Comparison of ENCODE assay signal across 1 cellular context in the genomic region with DNA sequence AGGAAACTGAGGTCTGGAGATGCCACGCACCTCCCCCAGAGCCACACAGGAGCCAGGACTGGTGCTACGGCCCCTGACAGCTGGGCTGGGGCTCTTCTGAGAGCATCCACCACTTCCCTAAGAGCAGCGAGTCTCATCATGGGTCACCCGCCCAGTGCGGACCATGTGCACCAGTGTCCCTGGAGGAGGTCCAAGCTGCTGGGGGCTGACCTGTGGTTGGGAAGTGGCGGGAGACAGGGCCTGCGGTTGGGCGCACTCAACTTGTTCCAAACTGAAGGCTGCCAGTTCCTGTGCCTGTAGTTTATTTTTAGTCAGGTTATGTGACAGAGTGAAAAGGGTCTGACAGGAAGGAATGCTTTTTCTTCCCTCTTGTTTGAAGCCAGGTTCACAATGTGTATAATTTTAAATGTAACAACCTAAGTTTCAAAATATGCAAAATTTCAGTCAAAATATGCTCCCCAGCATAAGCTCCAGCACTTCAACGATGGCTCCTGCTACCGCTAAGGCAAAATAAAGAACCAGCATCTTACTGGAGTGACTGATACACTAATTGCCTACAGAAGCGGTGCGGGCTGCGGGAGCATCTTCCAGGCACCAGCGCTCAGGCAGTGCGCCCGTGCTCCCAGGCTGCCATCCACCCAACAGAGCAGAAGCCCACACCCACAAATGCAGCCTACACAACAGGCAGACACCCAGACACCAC.
TF ChIP-seq lines count a peak whose summit lies in the region.

No MANE protein-coding gene starts in this region.

TF ChIP-seq in H1, 55 proteins besides CTCF, POLR2A, EP300 and RAD21 (continued from another document):
- TF ChIP-seq, protein P1, sequence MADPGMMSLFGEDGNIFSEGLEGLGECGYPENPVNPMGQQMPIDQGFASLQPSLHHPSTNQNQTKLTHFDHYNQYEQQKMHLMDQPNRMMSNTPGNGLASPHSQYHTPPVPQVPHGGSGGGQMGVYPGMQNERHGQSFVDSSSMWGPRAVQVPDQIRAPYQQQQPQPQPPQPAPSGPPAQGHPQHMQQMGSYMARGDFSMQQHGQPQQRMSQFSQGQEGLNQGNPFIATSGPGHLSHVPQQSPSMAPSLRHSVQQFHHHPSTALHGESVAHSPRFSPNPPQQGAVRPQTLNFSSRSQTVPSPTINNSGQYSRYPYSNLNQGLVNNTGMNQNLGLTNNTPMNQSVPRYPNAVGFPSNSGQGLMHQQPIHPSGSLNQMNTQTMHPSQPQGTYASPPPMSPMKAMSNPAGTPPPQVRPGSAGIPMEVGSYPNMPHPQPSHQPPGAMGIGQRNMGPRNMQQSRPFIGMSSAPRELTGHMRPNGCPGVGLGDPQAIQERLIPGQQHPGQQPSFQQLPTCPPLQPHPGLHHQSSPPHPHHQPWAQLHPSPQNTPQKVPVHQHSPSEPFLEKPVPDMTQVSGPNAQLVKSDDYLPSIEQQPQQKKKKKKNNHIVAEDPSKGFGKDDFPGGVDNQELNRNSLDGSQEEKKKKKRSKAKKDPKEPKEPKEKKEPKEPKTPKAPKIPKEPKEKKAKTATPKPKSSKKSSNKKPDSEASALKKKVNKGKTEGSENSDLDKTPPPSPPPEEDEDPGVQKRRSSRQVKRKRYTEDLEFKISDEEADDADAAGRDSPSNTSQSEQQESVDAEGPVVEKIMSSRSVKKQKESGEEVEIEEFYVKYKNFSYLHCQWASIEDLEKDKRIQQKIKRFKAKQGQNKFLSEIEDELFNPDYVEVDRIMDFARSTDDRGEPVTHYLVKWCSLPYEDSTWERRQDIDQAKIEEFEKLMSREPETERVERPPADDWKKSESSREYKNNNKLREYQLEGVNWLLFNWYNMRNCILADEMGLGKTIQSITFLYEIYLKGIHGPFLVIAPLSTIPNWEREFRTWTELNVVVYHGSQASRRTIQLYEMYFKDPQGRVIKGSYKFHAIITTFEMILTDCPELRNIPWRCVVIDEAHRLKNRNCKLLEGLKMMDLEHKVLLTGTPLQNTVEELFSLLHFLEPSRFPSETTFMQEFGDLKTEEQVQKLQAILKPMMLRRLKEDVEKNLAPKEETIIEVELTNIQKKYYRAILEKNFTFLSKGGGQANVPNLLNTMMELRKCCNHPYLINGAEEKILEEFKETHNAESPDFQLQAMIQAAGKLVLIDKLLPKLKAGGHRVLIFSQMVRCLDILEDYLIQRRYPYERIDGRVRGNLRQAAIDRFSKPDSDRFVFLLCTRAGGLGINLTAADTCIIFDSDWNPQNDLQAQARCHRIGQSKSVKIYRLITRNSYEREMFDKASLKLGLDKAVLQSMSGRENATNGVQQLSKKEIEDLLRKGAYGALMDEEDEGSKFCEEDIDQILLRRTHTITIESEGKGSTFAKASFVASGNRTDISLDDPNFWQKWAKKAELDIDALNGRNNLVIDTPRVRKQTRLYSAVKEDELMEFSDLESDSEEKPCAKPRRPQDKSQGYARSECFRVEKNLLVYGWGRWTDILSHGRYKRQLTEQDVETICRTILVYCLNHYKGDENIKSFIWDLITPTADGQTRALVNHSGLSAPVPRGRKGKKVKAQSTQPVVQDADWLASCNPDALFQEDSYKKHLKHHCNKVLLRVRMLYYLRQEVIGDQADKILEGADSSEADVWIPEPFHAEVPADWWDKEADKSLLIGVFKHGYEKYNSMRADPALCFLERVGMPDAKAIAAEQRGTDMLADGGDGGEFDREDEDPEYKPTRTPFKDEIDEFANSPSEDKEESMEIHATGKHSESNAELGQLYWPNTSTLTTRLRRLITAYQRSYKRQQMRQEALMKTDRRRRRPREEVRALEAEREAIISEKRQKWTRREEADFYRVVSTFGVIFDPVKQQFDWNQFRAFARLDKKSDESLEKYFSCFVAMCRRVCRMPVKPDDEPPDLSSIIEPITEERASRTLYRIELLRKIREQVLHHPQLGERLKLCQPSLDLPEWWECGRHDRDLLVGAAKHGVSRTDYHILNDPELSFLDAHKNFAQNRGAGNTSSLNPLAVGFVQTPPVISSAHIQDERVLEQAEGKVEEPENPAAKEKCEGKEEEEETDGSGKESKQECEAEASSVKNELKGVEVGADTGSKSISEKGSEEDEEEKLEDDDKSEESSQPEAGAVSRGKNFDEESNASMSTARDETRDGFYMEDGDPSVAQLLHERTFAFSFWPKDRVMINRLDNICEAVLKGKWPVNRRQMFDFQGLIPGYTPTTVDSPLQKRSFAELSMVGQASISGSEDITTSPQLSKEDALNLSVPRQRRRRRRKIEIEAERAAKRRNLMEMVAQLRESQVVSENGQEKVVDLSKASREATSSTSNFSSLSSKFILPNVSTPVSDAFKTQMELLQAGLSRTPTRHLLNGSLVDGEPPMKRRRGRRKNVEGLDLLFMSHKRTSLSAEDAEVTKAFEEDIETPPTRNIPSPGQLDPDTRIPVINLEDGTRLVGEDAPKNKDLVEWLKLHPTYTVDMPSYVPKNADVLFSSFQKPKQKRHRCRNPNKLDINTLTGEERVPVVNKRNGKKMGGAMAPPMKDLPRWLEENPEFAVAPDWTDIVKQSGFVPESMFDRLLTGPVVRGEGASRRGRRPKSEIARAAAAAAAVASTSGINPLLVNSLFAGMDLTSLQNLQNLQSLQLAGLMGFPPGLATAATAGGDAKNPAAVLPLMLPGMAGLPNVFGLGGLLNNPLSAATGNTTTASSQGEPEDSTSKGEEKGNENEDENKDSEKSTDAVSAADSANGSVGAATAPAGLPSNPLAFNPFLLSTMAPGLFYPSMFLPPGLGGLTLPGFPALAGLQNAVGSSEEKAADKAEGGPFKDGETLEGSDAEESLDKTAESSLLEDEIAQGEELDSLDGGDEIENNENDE (IDR thresholded peaks at IDR 0.05; ENCODE audit: insufficient replicate concordance, low read length): no peak
- TF ChIP-seq EGR1 (IDR thresholded peaks at IDR 0.05; ENCODE audit: borderline replicate concordance, low read depth, low read length) (no peak), GABPA (IDR thresholded peaks at IDR 0.05; ENCODE audit: borderline replicate concordance, insufficient read depth, low read length) (no peak), CBX5 (IDR thresholded peaks at IDR 0.05; ENCODE audit: low read depth, low read length) (no peak), SRF (IDR thresholded peaks at IDR 0.05; ENCODE audit: low read depth, low read length) (no peak), NRF1 (IDR thresholded peaks at IDR 0.05; ENCODE audit: low read depth, low read length) (no peak), USF2 (IDR thresholded peaks at IDR 0.05; ENCODE audit: low read length) (no peak), CHD2 (IDR thresholded peaks at IDR 0.05; ENCODE audit: low read length) (no peak), SP4 (IDR thresholded peaks at IDR 0.05; ENCODE audit: low read length) (no peak), SIRT6 (IDR thresholded peaks at IDR 0.05; ENCODE audit: low read length) (no peak), JUN (IDR thresholded peaks at IDR 0.05; ENCODE audit: low read depth, low read length) (no peak), SP1 (IDR thresholded peaks at IDR 0.05; ENCODE audit: low read depth, low read length) (no peak)
TF ChIP-seq in H1: peak in this region for 0.
